ENCODE assay signal across 8 cellular contexts in genomic region chr12:51951199-51951842, GRCh38. TPM values are rescaled to one million over a fixed set of nuclear protein-coding genes. Genes with fewer than 3 reads are reported as not detected.
DNase-seq lines count a peak whose midpoint lies in the region; TF ChIP-seq lines count a peak whose summit lies in the region.

Gene ACVR1B (plus strand): TSS chr12:51951699. CDS start chr12:51951744, 45 bp downstream.

- H3K27ac Mint-ChIP-seq in nephron, result peak within 1 kb of the TSS; percentile 70 to 80 (median 76)

- in situ Hi-C loops in GM23248 (cut with MboI), result no loop called here

- H3K27me3 Mint-ChIP-seq in nephron (ENCODE audit: low read depth), result peaks cover 15% of the 10 kb centered on the region

- H3K9me3 Mint-ChIP-seq in nephron, result peaks cover 7% of the 10 kb centered on the region

- peaks cover 49% of the 10 kb centered on the region for H3K79me2 ChIP-seq in GM23248 (ENCODE audit: insufficient read depth)

- H3K4me3 ChIP-seq in GM23248 (peak within 1 kb of the TSS; percentile 98), MG63 (peak within 1 kb of the TSS; percentile 83), fibroblast of the aortic adventitia (ENCODE audit: low read depth, low read length) (peak within 1 kb of the TSS; percentile 91)

- H3K9me2 ChIP-seq in GM23248 (ENCODE audit: insufficient read depth), result no peaks in the 10 kb centered on the region

- H3F3A ChIP-seq in GM23248 (ENCODE audit: insufficient read depth), result peaks cover 53% of the 10 kb centered on the region

- peak within 1 kb of the TSS; percentile 94 to 96 (median 95) for H3K4me3 Mint-ChIP-seq in nephron

- H3K27ac ChIP-seq in GM23248, result peak within 1 kb of the TSS; percentile 49

- H3K27me3 ChIP-seq in GM23248 (replicated peaks; ENCODE audit: insufficient read depth) (no peaks in the 10 kb centered on the region), MG63 (peaks cover 18% of the 10 kb centered on the region)

- H3K4me2 ChIP-seq in GM23248 (ENCODE audit: unreplicated experiment), result peak within 1 kb of the TSS; percentile 100

- 0 out of 2 replicates have a peak, but pooled peaks cover 3% of the 10 kb centered on the region for H4K20me1 ChIP-seq in GM23248 (ENCODE audit: insufficient read depth)

- peaks cover 52% of the 10 kb centered on the region for H3K4me1 ChIP-seq in GM23248 (ENCODE audit: insufficient read depth)

- H3K9ac ChIP-seq in GM23248, result peak within 1 kb of the TSS; percentile 97

- H3K9me3 ChIP-seq in GM23248 (ENCODE audit: low read depth) (no peaks in the 10 kb centered on the region), MG63 (no peaks in the 10 kb centered on the region)

- TF ChIP-seq CTCF in fibroblast of the aortic adventitia (IDR thresholded peaks at IDR 0.05; ENCODE audit: insufficient read depth, low read length), result no peak
- no peak for TF ChIP-seq CTCF in nephron (IDR thresholded peaks at IDR 0.05; ENCODE audit: unreplicated experiment in 3 of 3)

- peaks cover 44% of the 10 kb centered on the region for H3K4me1 Mint-ChIP-seq in nephron

- peak within 1 kb of the TSS; percentile 99 for H2AFZ ChIP-seq in GM23248

- 0 to 1% methylated on average over 44 to 57 of the region's 86 CpGs for WGBS in GM23248 (ENCODE audit: low coverage in 1 of 2, low lambda C conversion rate in 2 of 2, missing lambda C conversion rate in 2 of 2), 2 experiments

- no peaks in the 10 kb centered on the region for H3K36me3 ChIP-seq in GM23248 (ENCODE audit: low read depth)
- H3K36me3 ChIP-seq in MG63, result no peaks in the 10 kb centered on the region

- peak; percentile 64 for DNase-seq in DMS 273 treated with DMSO at 0.1 percent for 48 hours (lab: John Stamatoyannopoulos, UW)
- DNase-seq in GM23248, result peak; percentile 97
- DNase-seq in MG63, result peak; percentile 78
- peak; percentile 89 for DNase-seq in activated effector memory CD4-positive, alpha-beta T cell treated with Interleukin-2 at 50 U/mL for 16 hours
- DNase-seq in fibroblast of the aortic adventitia (ENCODE audit: low read depth), result peak; percentile 87
- DNase-seq in stimulated activated naive CD4-positive, alpha-beta T cell treated with Interleukin-2 at 50 U/mL for 16 hours (lab: John Stamatoyannopoulos, UW), result peak; percentile 89

- peak; percentile 40; the same call in 1 of the 2 replicates for TF ChIP-seq POLR2A in Raji (IDR thresholded peaks at IDR 0.05; ENCODE audit: insufficient read depth, low read depth, low read length)

- H3K36me3 Mint-ChIP-seq in nephron (ENCODE audit: low read depth), result no peaks in the 10 kb centered on the region

RNA-seq across cellular contexts. Expression of gene ACVR1B, which starts in this region (rescaled TPM):
- 16.4 and 17.0 TPM in 2 replicates for total RNA-seq in GM23248 (2014; rRNA removed; shearing (Covaris generic))
- polyA plus RNA-seq in GM23248 (2016; fragmentation: Nextera tagmentation; extraction: Ambion mirVana), result 2.8 and 3.1 TPM in 2 replicates
- 0.57 and 1.9 TPM in 2 replicates for total RNA-seq in MG63 (2014; rRNA removed; shearing (Covaris generic); ENCODE audit: low replicate concordance)
- 12.6 and 17.1 TPM in 2 replicates for total RNA-seq in fibroblast of the aortic adventitia (ENCODE audit: low replicate concordance)

Comparison
In these comparisons a context has a peak if more than half of its experiments do, and no peak if none do; other contexts are left out.
1. Peak in every context shown above with its lines: DNase-seq, H3K4me3 ChIP-seq and H3K27ac ChIP-seq.